ENCODE assay signal across 11 cellular contexts in the genomic region with DNA sequence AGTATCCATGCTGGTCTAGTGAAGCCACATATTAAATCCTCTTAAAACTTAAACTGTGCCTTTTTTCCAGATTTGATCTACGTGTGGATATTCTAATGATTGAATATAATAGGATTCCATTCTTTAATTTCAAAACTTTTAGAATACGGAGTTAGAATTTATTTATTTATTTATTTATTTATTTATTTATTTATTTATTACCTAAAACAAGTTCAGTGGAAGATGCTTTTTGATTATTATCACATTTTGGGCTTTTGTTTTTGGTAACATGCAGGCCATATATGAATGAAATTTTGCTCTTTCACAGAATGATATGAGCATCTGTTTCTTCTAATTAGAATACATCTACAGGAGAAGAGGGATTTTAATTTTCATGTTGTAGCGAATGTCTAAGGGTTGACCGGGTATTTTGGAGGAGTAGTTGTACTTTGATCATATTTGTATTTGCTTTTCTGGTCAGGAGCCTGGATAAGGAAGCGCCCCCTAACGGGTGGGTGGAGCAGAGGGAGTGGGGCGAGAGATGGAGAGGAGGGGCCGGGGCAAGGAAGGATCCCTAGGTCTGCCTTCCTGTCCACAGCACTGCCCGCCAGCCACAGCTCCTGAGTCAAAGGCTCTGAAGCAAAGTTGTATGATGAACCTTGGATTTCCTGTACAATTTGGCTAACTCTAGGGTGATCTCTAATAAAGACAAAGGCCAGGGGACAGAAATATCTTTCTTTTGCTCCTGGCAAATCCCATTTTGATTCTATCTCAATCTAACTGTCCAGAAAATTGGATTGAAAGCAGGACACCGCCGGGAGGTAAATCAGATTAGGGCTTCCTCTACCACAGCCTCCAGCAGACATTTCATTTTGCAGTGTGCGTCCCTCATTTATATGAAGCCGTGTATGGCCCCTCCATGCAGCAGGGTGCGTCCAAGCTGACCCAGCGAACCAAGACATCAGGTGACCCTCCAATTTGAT.
DNase-seq lines count a peak whose midpoint lies in the region; ATAC-seq and TF ChIP-seq lines count a peak whose summit lies in the region.
"Had no signal": no experiment of that assay in that cellular context is flagged by ENCODE, and none has a peak within 500 bp of the region (broad histone marks: within the 10 kb centered on the region; RNA-seq: fewer than 3 reads in every experiment).

No MANE protein-coding gene starts in this region.

- WGBS in hepatocyte (ENCODE audit: low lambda C conversion rate, missing lambda C conversion rate) = 54% methylated on average over 15 of the region's 15 CpGs

- H3K4me2 ChIP-seq in hepatocyte = no peak overlapping the region

- no peaks in the 10 kb centered on the region for H3K36me3 ChIP-seq in hepatocyte (replicated peaks; ENCODE audit: insufficient read depth, low read depth)

- no peak overlapping the region for H3K4me3 ChIP-seq in hepatocyte
- H3K4me3 ChIP-seq in foreskin fibroblast (ENCODE audit: low read depth in 1 of 2, low read length in 2 of 2) = no peak overlapping the region

- H3K4me3 Mint-ChIP-seq in stimulated activated naive CD8-positive, alpha-beta T cell treated with anti-CD3 and anti-CD28 coated beads, Interleukin-15, Interleukin-2, amounts not matched to agents 100 ng/mL and 50 ng/mL, for 24 hours = no peak overlapping the region
- H3K4me3 Mint-ChIP-seq in stimulated activated naive CD8-positive, alpha-beta T cell treated with anti-CD3 and anti-CD28 coated beads, Interleukin-15, amount 100 ng/mL, for 72 hours = peak overlapping the region in 1 of 2 donors; percentile 4
- H3K4me3 Mint-ChIP-seq: activated naive CD8-positive, alpha-beta T cell treated with anti-CD3 and anti-CD28 coated beads, Interleukin-2, amount 50 U/mL, for 24 hours had no signal

- H3K36me3 Mint-ChIP-seq in stimulated activated naive CD8-positive, alpha-beta T cell treated with anti-CD3 and anti-CD28 coated beads, Interleukin-15, Interleukin-2, amounts not matched to agents 100 ng/mL and 50 ng/mL, for 24 hours (ENCODE audit: low read depth) = peaks cover 43% of the 10 kb centered on the region

- no peaks in the 10 kb centered on the region for H3K27me3 Mint-ChIP-seq in stimulated activated naive CD8-positive, alpha-beta T cell treated with anti-CD3 and anti-CD28 coated beads, Interleukin-15, Interleukin-2, amounts not matched to agents 100 ng/mL and 50 ng/mL, for 24 hours
- no peaks in the 10 kb centered on the region for H3K27me3 Mint-ChIP-seq in stimulated activated naive CD8-positive, alpha-beta T cell treated with anti-CD3 and anti-CD28 coated beads, Interleukin-15, amount 100 ng/mL, for 72 hours
- H3K27me3 Mint-ChIP-seq: activated naive CD8-positive, alpha-beta T cell treated with anti-CD3 and anti-CD28 coated beads, Interleukin-2, amount 50 U/mL, for 24 hours had no signal

- peak; percentile 26 for TF ChIP-seq CTCF in hepatocyte (IDR thresholded peaks at IDR 0.05; ENCODE audit: poor library complexity)
- no peak for TF ChIP-seq CTCF in foreskin fibroblast (IDR thresholded peaks at IDR 0.05; ENCODE audit: low read depth, low read length)

- H3K4me1 ChIP-seq in hepatocyte (ENCODE audit: insufficient read depth) = peaks cover 15% of the 10 kb centered on the region

- H3K27ac ChIP-seq in hepatocyte = no peak overlapping the region
- H3K27ac ChIP-seq: epithelial cell of prostate had no signal

- H3K9me2 ChIP-seq in hepatocyte (replicated peaks; ENCODE audit: insufficient read depth) = no peaks in the 10 kb centered on the region

- no peak overlapping the region for H2AFZ ChIP-seq in hepatocyte

- H3K4me1 Mint-ChIP-seq in stimulated activated naive CD8-positive, alpha-beta T cell treated with anti-CD3 and anti-CD28 coated beads, Interleukin-15, Interleukin-2, amounts not matched to agents 100 ng/mL and 50 ng/mL, for 24 hours (ENCODE audit: low read depth) = peaks cover 54% of the 10 kb centered on the region
- peaks cover 65% of the 10 kb centered on the region for H3K4me1 Mint-ChIP-seq in stimulated activated naive CD8-positive, alpha-beta T cell treated with anti-CD3 and anti-CD28 coated beads, Interleukin-15, amount 100 ng/mL, for 72 hours

- H3K9me3 ChIP-seq in hepatocyte (ENCODE audit: low read depth) = no peaks in the 10 kb centered on the region

- H3K79me2 ChIP-seq in hepatocyte = peaks cover 18% of the 10 kb centered on the region

- peak overlapping the region; percentile 14 for H3K27ac Mint-ChIP-seq in stimulated activated naive CD8-positive, alpha-beta T cell treated with anti-CD3 and anti-CD28 coated beads, Interleukin-15, Interleukin-2, amounts not matched to agents 100 ng/mL and 50 ng/mL, for 24 hours
- H3K27ac Mint-ChIP-seq in stimulated activated naive CD8-positive, alpha-beta T cell treated with anti-CD3 and anti-CD28 coated beads, Interleukin-15, amount 100 ng/mL, for 72 hours = no peak overlapping the region

- H3K9me3 Mint-ChIP-seq in stimulated activated naive CD8-positive, alpha-beta T cell treated with anti-CD3 and anti-CD28 coated beads, Interleukin-15, Interleukin-2, amounts not matched to agents 100 ng/mL and 50 ng/mL, for 24 hours = peaks cover 4% of the 10 kb centered on the region
- H3K9me3 Mint-ChIP-seq in stimulated activated naive CD8-positive, alpha-beta T cell treated with anti-CD3 and anti-CD28 coated beads, Interleukin-15, amount 100 ng/mL, for 72 hours = peaks cover 4 to 18% of the 10 kb centered on the region in 2 donors

- H4K20me1 ChIP-seq in hepatocyte (ENCODE audit: insufficient read depth, poor library complexity, severe bottlenecking) = no peaks in the 10 kb centered on the region

- no peak for ATAC-seq in stimulated activated naive CD8-positive, alpha-beta T cell treated with anti-CD3 and anti-CD28 coated beads, Interleukin-15, amount 100 ng/mL, for 72 hours
- ATAC-seq in SK-N-SH treated with all-trans-retinoic acid at 6 μM for 48 hours (peak; percentile 83), GM21381 (IDR thresholded peaks at IDR 0.05; ENCODE audit: unreplicated experiment) (no peak)

- H3K27me3 ChIP-seq in hepatocyte = no peaks in the 10 kb centered on the region

- DNase-seq in stimulated activated naive CD8-positive, alpha-beta T cell treated with anti-CD3 and anti-CD28 coated beads, Interleukin-15, amount 100 ng/mL, for 72 hours = no peak
- DNase-seq in hepatocyte (ENCODE audit: low spot score) (peak; percentile 55), foreskin fibroblast (no peak), AG08396 (ENCODE audit: low spot score) (no peak)
- no peak for DNase-seq in activated CD8-positive, alpha-beta memory T cell treated with anti-CD3 and anti-CD28 coated beads for 24 hours
- DNase-seq: activated naive CD8-positive, alpha-beta T cell treated with anti-CD3 and anti-CD28 coated beads, Interleukin-2, amount 50 U/mL, for 24 hours; posterior cingulate gyrus had no signal

TF ChIP-seq in SK-N-SH treated with all-trans-retinoic acid at 6 μM for 48 hours, 23 proteins besides CTCF, POLR2A, EP300 and RAD21 (continues in another document):
- TF ChIP-seq CSRNP3 (CRISPR knock-in tag; IDR thresholded peaks at IDR 0.05) (peak; percentile 72; the same call in 1 of the 2 replicates), ESRRG (CRISPR knock-in tag; IDR thresholded peaks at IDR 0.05) (no peak; the same call in none of the 2 replicates), OSR1 (CRISPR knock-in tag; IDR thresholded peaks at IDR 0.05) (no peak), BACH2 (CRISPR knock-in tag; IDR thresholded peaks at IDR 0.05; ENCODE audit: borderline replicate concordance) (no peak), CSDC2 (CRISPR knock-in tag; IDR thresholded peaks at IDR 0.05) (no peak), ARNTL (CRISPR knock-in tag; IDR thresholded peaks at IDR 0.05; ENCODE audit: borderline replicate concordance, low read depth) (no peak), ISL1 (CRISPR knock-in tag; IDR thresholded peaks at IDR 0.05) (peak; percentile 90), ZFP30 (CRISPR knock-in tag; IDR thresholded peaks at IDR 0.05) (no peak)
- TF ChIP-seq, protein P1, sequence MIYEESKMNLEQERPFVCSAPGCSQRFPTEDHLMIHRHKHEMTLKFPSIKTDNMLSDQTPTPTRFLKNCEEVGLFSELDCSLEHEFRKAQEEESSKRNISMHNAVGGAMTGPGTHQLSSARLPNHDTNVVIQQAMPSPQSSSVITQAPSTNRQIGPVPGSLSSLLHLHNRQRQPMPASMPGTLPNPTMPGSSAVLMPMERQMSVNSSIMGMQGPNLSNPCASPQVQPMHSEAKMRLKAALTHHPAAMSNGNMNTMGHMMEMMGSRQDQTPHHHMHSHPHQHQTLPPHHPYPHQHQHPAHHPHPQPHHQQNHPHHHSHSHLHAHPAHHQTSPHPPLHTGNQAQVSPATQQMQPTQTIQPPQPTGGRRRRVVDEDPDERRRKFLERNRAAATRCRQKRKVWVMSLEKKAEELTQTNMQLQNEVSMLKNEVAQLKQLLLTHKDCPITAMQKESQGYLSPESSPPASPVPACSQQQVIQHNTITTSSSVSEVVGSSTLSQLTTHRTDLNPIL (CRISPR knock-in tag; IDR thresholded peaks at IDR 0.05; ENCODE audit: low read depth) = peak; percentile 82
